Comparison of ENCODE assay signal across 17 cellular contexts in genomic region chr18:77074431-77074830, GRCh38. TPM values are rescaled to one million over a fixed set of nuclear protein-coding genes. Genes with fewer than 3 reads are reported as not detected.
DNase-seq lines count a peak whose midpoint lies in the region; ATAC-seq and TF ChIP-seq lines count a peak whose summit lies in the region.
"Had no signal": no experiment of that assay in that cellular context is flagged by ENCODE, and none has a peak within 500 bp of the region (broad histone marks: within the 10 kb centered on the region; RNA-seq: fewer than 3 reads in every experiment).

No MANE protein-coding gene starts in this region.

- peak; percentile 13 for DNase-seq in activated T-cell treated with anti-CD3 and anti-CD28 coated beads, Interleukin-2, amount 50 U/mL, for 24 hours
- DNase-seq in activated T-cell treated with anti-CD3 and anti-CD28 coated beads for 4 hours (no peak), Panc1 (ENCODE audit: low read depth, low spot score) (no peak), gastrocnemius medialis (no peak), NCI-H146 treated with DMSO at 0.1 percent for 48 hours (lab: John Stamatoyannopoulos, UW; ENCODE audit: unreplicated experiment) (no peak)
- no peak for DNase-seq in effector memory CD8-positive, alpha-beta T cell
- DNase-seq: ACHN; caudate nucleus; effector CD4-positive, alpha-beta T cell; heart left ventricle; NCI-H1417 treated with DMSO at 0.1 percent for 48 hours had no signal

- intact Hi-C loops in Panc1 (cut with micrococcal nuclease; ENCODE audit: unreplicated experiment) = no loop called here
- intact Hi-C loops in gastrocnemius medialis (cut with DNase I; ENCODE audit: low total_unique reads) = no loop called here

- H3K36me3 Mint-ChIP-seq in activated T-cell treated with anti-CD3 and anti-CD28 coated beads, Interleukin-2, amount 50 U/mL, for 24 hours (ENCODE audit: low read depth) = peaks cover 69% of the 10 kb centered on the region
- H3K36me3 Mint-ChIP-seq in effector memory CD8-positive, alpha-beta T cell (ENCODE audit: insufficient read depth) = peaks cover 60% of the 10 kb centered on the region

- H3K9me3 ChIP-seq in Panc1 (ENCODE audit: control insufficient read depth, insufficient read depth, low read depth, low read length) (no peaks in the 10 kb centered on the region), gastrocnemius medialis (no peaks in the 10 kb centered on the region)
- H3K9me3 ChIP-seq: heart left ventricle, right atrium auricular region, vagina had no signal

- peaks cover 48% of the 10 kb centered on the region for H3K4me1 ChIP-seq in Panc1 (ENCODE audit: control insufficient read depth, insufficient read depth, low read length)
- peaks cover 46 to 50% of the 10 kb centered on the region in 2 donors for H3K4me1 ChIP-seq in gastrocnemius medialis

- in situ Hi-C loops in Panc1 (cut with HindIII; ENCODE audit: low pct_unique_long_range_greater_than_20kb, low sequenced_read_pairs) (no loop called here), gastrocnemius medialis (cut with MboI; ENCODE audit: low sequenced_read_pairs in 4 of 4) (loop anchor here in 1 of 4 donors (25.0 kb wide), 1 partner anchor 138 kb away; no protein-coding TSS in a partner anchor)

- ATAC-seq in Panc1 (no peak), gastrocnemius medialis (no peak), GM21529 (IDR thresholded peaks at IDR 0.05; ENCODE audit: unreplicated experiment) (no peak), SK-N-SH treated with all-trans-retinoic acid at 6 μM for 48 hours (no peak)
- ATAC-seq in effector memory CD8-positive, alpha-beta T cell (replicated peaks) = no peak
- ATAC-seq: heart left ventricle had no signal

- no peak overlapping the region for H3K4me3 ChIP-seq in Panc1 (ENCODE audit: low read depth in 2 of 2, low read length in 2 of 2)
- no peak overlapping the region for H3K4me3 ChIP-seq in gastrocnemius medialis
- H3K4me3 ChIP-seq: heart left ventricle, lung, right atrium auricular region, vagina had no signal

- no peaks in the 10 kb centered on the region for H3K27me3 Mint-ChIP-seq in activated T-cell treated with anti-CD3 and anti-CD28 coated beads, Interleukin-2, amount 50 U/mL, for 24 hours
- H3K27me3 Mint-ChIP-seq in effector memory CD8-positive, alpha-beta T cell = no peaks in the 10 kb centered on the region

- peak overlapping the region; percentile 59 for H3K27ac Mint-ChIP-seq in activated T-cell treated with anti-CD3 and anti-CD28 coated beads, Interleukin-2, amount 50 U/mL, for 24 hours
- peak overlapping the region; percentile 90 to 95 for H3K27ac Mint-ChIP-seq in effector memory CD8-positive, alpha-beta T cell

- no peak overlapping the region for H3K4me3 Mint-ChIP-seq in activated T-cell treated with anti-CD3 and anti-CD28 coated beads, Interleukin-2, amount 50 U/mL, for 24 hours
- H3K4me3 Mint-ChIP-seq in effector memory CD8-positive, alpha-beta T cell = peak overlapping the region; percentile 63 to 76

- H3K4me1 Mint-ChIP-seq in activated T-cell treated with anti-CD3 and anti-CD28 coated beads, Interleukin-2, amount 50 U/mL, for 24 hours (ENCODE audit: low read depth) = peaks cover 87% of the 10 kb centered on the region
- H3K4me1 Mint-ChIP-seq in effector memory CD8-positive, alpha-beta T cell (ENCODE audit: low read depth in 2 of 2) = peaks cover 86 to 93% of the 10 kb centered on the region in 2 donors

- TF ChIP-seq POLR2A in gastrocnemius medialis (IDR thresholded peaks at IDR 0.05) = no peak

- H3K9me3 Mint-ChIP-seq in activated T-cell treated with anti-CD3 and anti-CD28 coated beads, Interleukin-2, amount 50 U/mL, for 24 hours = no peaks in the 10 kb centered on the region
- no peaks in the 10 kb centered on the region for H3K9me3 Mint-ChIP-seq in effector memory CD8-positive, alpha-beta T cell

- H3K27me3 ChIP-seq in Panc1 (ENCODE audit: control insufficient read depth, insufficient read depth, low read length) = no peaks in the 10 kb centered on the region
- H3K27me3 ChIP-seq in gastrocnemius medialis = no peaks in the 10 kb centered on the region
- H3K27me3 ChIP-seq: heart left ventricle, right atrium auricular region, vagina had no signal

- no peaks in the 10 kb centered on the region for H3K36me3 ChIP-seq in Panc1 (ENCODE audit: control insufficient read depth, insufficient read depth, low read length)
- H3K36me3 ChIP-seq in gastrocnemius medialis = no peaks in the 10 kb centered on the region
- H3K36me3 ChIP-seq: right atrium auricular region, vagina had no signal

- TF ChIP-seq CTCF in Panc1 (IDR thresholded peaks at IDR 0.05) (no peak), gastrocnemius medialis (IDR thresholded peaks at IDR 0.05 in 4 of 5, conservative IDR thresholded peaks at IDR 0.05 in 1 of 5) (no peak)

- no TSS peak for BruUV-seq in Panc1 (replicated peaks; lab: Mats Ljungman, UMichigan)

- H3K27ac ChIP-seq in Panc1 (ENCODE audit: low read length) (peak overlapping the region; percentile 36; the same call in 1 of the 2 replicates), gastrocnemius medialis (peak overlapping the region; percentile 21 to 61 (median 26))
- H3K27ac ChIP-seq: right atrium auricular region, RWPE1, vagina had no signal

- CTCF ChIA-PET in Panc1 (lab: Charles Lee) = interaction anchor here (0.8 kb wide), 1 partner anchor 138 kb away, joined by 3 read pairs; no protein-coding TSS in a partner anchor

- POLR2A ChIA-PET in Panc1 (lab: Charles Lee) = no interaction called here

TF ChIP-seq in SK-N-SH treated with all-trans-retinoic acid at 6 μM for 48 hours, 23 proteins besides CTCF, POLR2A, EP300 and RAD21:
- TF ChIP-seq ESRRG (CRISPR knock-in tag; IDR thresholded peaks at IDR 0.05) = no peak
- no peak for TF ChIP-seq PPARA (CRISPR knock-in tag; IDR thresholded peaks at IDR 0.05; ENCODE audit: borderline replicate concordance)
- no peak for TF ChIP-seq PATZ1 (CRISPR knock-in tag; IDR thresholded peaks at IDR 0.05; ENCODE audit: borderline replicate concordance)
- no peak for TF ChIP-seq OSR1 (CRISPR knock-in tag; IDR thresholded peaks at IDR 0.05)
- no peak for TF ChIP-seq RARB (CRISPR knock-in tag; IDR thresholded peaks at IDR 0.05)
- TF ChIP-seq ARNTL (CRISPR knock-in tag; IDR thresholded peaks at IDR 0.05; ENCODE audit: borderline replicate concordance, low read depth) = no peak
- no peak for TF ChIP-seq GLIS3 (CRISPR knock-in tag; IDR thresholded peaks at IDR 0.05)
- no peak for TF ChIP-seq SNAI2 (CRISPR knock-in tag; IDR thresholded peaks at IDR 0.05)
- no peak for TF ChIP-seq CSDC2 (CRISPR knock-in tag; IDR thresholded peaks at IDR 0.05)
- no peak for TF ChIP-seq TOX (CRISPR knock-in tag; IDR thresholded peaks at IDR 0.05; ENCODE audit: borderline replicate concordance)
- TF ChIP-seq ZNF565 (CRISPR knock-in tag; conservative IDR thresholded peaks at IDR 0.05; ENCODE audit: low read depth) = no peak
- TF ChIP-seq CSRNP3 (CRISPR knock-in tag; IDR thresholded peaks at IDR 0.05) = no peak
TF ChIP-seq in SK-N-SH treated with all-trans-retinoic acid at 6 μM for 48 hours: peak in this region for 0.

RNA-seq across cellular contexts. Expression of gene MBP, which starts 58.2 kb away (rescaled TPM):
- total RNA-seq in Panc1 (2021; ENCODE audit: unreplicated experiment) (88.8 TPM), gastrocnemius medialis (10 to 100 TPM; 28.6 to 55.0 (median 50.4) TPM)
- 59.2 TPM for polyA plus RNA-seq in Panc1 (2012; ENCODE audit: insufficient read length)
